8 cellular contexts compared by ENCODE assay signal in genomic region chr13:72727417-72728289, GRCh38. TPM values are rescaled to one million over a fixed set of nuclear protein-coding genes. Genes with fewer than 3 reads are reported as not detected.
DNase-seq lines count a peak whose midpoint lies in the region; ATAC-seq, FAIRE-seq and TF ChIP-seq lines count a peak whose summit lies in the region.

BORA (plus strand) TSS chr13:72727923; CDS start chr13:72728941, 1,018 bp downstream.
MZT1 (minus strand) TSS chr13:72727629; CDS start chr13:72727602, 27 bp downstream.

- DNase-seq in GM18507 (ENCODE audit: extremely low spot score, insufficient read length, low read depth) (peak; percentile 80), NCI-H1930 (lab: John Stamatoyannopoulos, UW) (peak; percentile 94 to 97), anterior cingulate cortex (lab: John Stamatoyannopoulos, UW) (peak; percentile 73 to 97 (median 92)), left ventricle myocardium superior (peak; percentile 96), prostate gland (ENCODE audit: low spot score) (peak; percentile 93), urothelium cell line (ENCODE audit: low spot score) (peak; percentile 90)

- intact Hi-C loops in T-helper 2 cell treated with Interferon-gamma antibody and Interleukin-4, amounts not matched to agents 100 ng/mL and 5 ng/mL, for 36 hours (cut with micrococcal nuclease) = loop anchor here (1.0 to 5.0 kb wide), 3 partner anchors 55 to 1435 kb away; partner anchors contain the start of genes KLF5 and PIBF1
- intact Hi-C loops in left ventricle myocardium superior (cut with micrococcal nuclease) = no loop called here
- intact Hi-C loops in prostate gland (cut with DNase I) = loop anchor here (1.0 kb wide), 1 partner anchor 55 kb away; the partner anchor contains the start of gene PIBF1

- no peak for TF ChIP-seq CTCF in prostate gland (IDR thresholded peaks at IDR 0.05)

- TF ChIP-seq POLR2A in prostate gland (IDR thresholded peaks at IDR 0.05) = peak; percentile 50

- H3K9me3 ChIP-seq in prostate gland = no peaks in the 10 kb centered on the region

- H3K36me3 ChIP-seq in prostate gland = no peaks in the 10 kb centered on the region

- ATAC-seq in HG02973 (IDR thresholded peaks at IDR 0.05; ENCODE audit: unreplicated experiment) (peak; percentile 94), left ventricle myocardium superior (peak; percentile 99)

- peak within 1 kb of the TSS; percentile 71 to 76 for H3K4me3 ChIP-seq in prostate gland

- H3K4me1 ChIP-seq in prostate gland (replicated peaks) = no peaks in the 10 kb centered on the region

- peak within 1 kb of the TSS; percentile 20 to 56 for H3K27ac ChIP-seq in prostate gland

- no peaks in the 10 kb centered on the region for H3K27me3 ChIP-seq in prostate gland (replicated peaks; ENCODE audit: insufficient read depth)

- WGBS in prostate gland = under 1% methylated on average over 38 of the region's 71 CpGs

- FAIRE-seq in GM18507 (lab: Jason Lieb, UNC) (peak; percentile 100), urothelium cell line (lab: Jason Lieb, UNC) (peak; percentile 44)

RNA-seq across cellular contexts. Expression of gene BORA, which starts in this region (rescaled TPM):
- total RNA-seq in T-helper 2 cell treated with Interferon-gamma antibody and Interleukin-4, amounts not matched to agents 100 ng/mL and 5 ng/mL, for 36 hours = 24.2 and 27.2 TPM in 2 replicates
- total RNA-seq in left ventricle myocardium superior (0.62 TPM), prostate gland (1 to 10 TPM; 3.7 to 6.5 TPM)

RNA-seq across cellular contexts. Expression of gene MZT1, which starts in this region (rescaled TPM):
- 16.6 and 17.9 TPM in 2 replicates for total RNA-seq in T-helper 2 cell treated with Interferon-gamma antibody and Interleukin-4, amounts not matched to agents 100 ng/mL and 5 ng/mL, for 36 hours
- total RNA-seq in left ventricle myocardium superior = 6.8 TPM
- total RNA-seq in prostate gland = 1 to 10 TPM; 2.8 to 5.4 TPM

Comparison
In these comparisons a context has a peak if more than half of its experiments do, and no peak if none do; other contexts are left out.
1. Peak in every context shown above with its lines: DNase-seq, ATAC-seq, H3K4me3 ChIP-seq and H3K27ac ChIP-seq.